Comparison of ENCODE assay signal across 10 cellular contexts in genomic region chr10:21427804-21428481, GRCh38.
DNase-seq lines count a peak whose midpoint lies in the region; ATAC-seq and TF ChIP-seq lines count a peak whose summit lies in the region.
"Had no signal": no experiment of that assay in that cellular context is flagged by ENCODE, and none has a peak within 500 bp of the region (broad histone marks: within the 10 kb centered on the region; RNA-seq: fewer than 3 reads in every experiment).

No MANE protein-coding gene starts in this region.

- H3K4me2 ChIP-seq in mesendoderm (ENCODE audit: low read length): no peak overlapping the region

- H2BK120ac ChIP-seq in mesendoderm (ENCODE audit: low read depth, low read length): no peak overlapping the region

- no peak overlapping the region for H2BK5ac ChIP-seq in mesendoderm (ENCODE audit: low read length)

- H3K4ac ChIP-seq in mesendoderm (ENCODE audit: low read depth, low read length): no peak overlapping the region

- no peaks in the 10 kb centered on the region for H3K27me3 ChIP-seq in RWPE2 (ENCODE audit: insufficient read depth, poor library complexity, severe bottlenecking)
- no peaks in the 10 kb centered on the region for H3K27me3 ChIP-seq in mesendoderm (ENCODE audit: insufficient read depth, low read length, poor library complexity)
- no peaks in the 10 kb centered on the region for H3K27me3 ChIP-seq in lower lobe of right lung (ENCODE audit: low read depth)

- H3K9me3 ChIP-seq in RWPE2 (ENCODE audit: severe bottlenecking) (no peaks in the 10 kb centered on the region), lower lobe of right lung (peaks cover 4% of the 10 kb centered on the region)

- H3K4me1 ChIP-seq in RWPE2 (ENCODE audit: insufficient read depth, poor library complexity, severe bottlenecking) (peaks cover 4% of the 10 kb centered on the region), mesendoderm (ENCODE audit: control insufficient read depth, low read depth, low read length) (no peaks in the 10 kb centered on the region), lower lobe of right lung (no peaks in the 10 kb centered on the region)

- H3K56ac ChIP-seq in mesendoderm (ENCODE audit: low read length): no peak overlapping the region

- H3K18ac ChIP-seq in mesendoderm (ENCODE audit: low read length): no peak overlapping the region

- ATAC-seq in GM18511 (IDR thresholded peaks at IDR 0.05; ENCODE audit: unreplicated experiment): peak; percentile 67
- peak; percentile 54; the same call in 2 of the 3 replicates for ATAC-seq in RWPE2 (ENCODE audit: low read depth)
- no peak for ATAC-seq in lower lobe of right lung
- no peak for ATAC-seq in HG02840 (IDR thresholded peaks at IDR 0.05; ENCODE audit: low FRiP score, unreplicated experiment)

- no peak overlapping the region for H4K5ac ChIP-seq in mesendoderm (ENCODE audit: low read length)

- H3K9ac ChIP-seq in mesendoderm (ENCODE audit: low read length): no peak overlapping the region

- no peaks in the 10 kb centered on the region for H3K79me1 ChIP-seq in mesendoderm (ENCODE audit: low read length)

- H2BK15ac ChIP-seq in mesendoderm (replicated peaks; ENCODE audit: low read depth): no peak overlapping the region

- DNase-seq in HFF-Myc (ENCODE audit: extremely low read depth, low read depth) (peak; percentile 61), RWPE2 (ENCODE audit: low spot score) (no peak), mesendoderm (peak; percentile 40), substantia nigra (lab: John Stamatoyannopoulos, UW) (no peak), lower lobe of right lung (no peak)
- DNase-seq: activated CD4-positive, CD25-positive, alpha-beta regulatory T cell; activated naive CD8-positive, alpha-beta T cell treated with anti-CD3 and anti-CD28 coated beads for 36 hours; NCI-H1048 had no signal

- no CpG with 5 or more reads among the region's 6 CpGs for WGBS in mesendoderm (ENCODE audit: extremely low coverage, insufficient coverage, low lambda C conversion rate)

- H3K79me2 ChIP-seq in mesendoderm (ENCODE audit: control insufficient read depth, insufficient read depth, low read length): no peaks in the 10 kb centered on the region

- intact Hi-C loops in lower lobe of right lung (cut with DNase I): no loop called here

- H4K8ac ChIP-seq in mesendoderm (ENCODE audit: low read depth, low read length): no peak overlapping the region

- no peak overlapping the region for H3K23ac ChIP-seq in mesendoderm (ENCODE audit: low read length)

- H2AK5ac ChIP-seq in mesendoderm (ENCODE audit: low read length): no peak overlapping the region

- no peak overlapping the region for H3K4me3 ChIP-seq in HFF-Myc (replicated peaks; ENCODE audit: low read depth, low read length)
- H3K4me3 ChIP-seq in RWPE2 (ENCODE audit: severe bottlenecking): no peak overlapping the region
- no peak overlapping the region for H3K4me3 ChIP-seq in mesendoderm (ENCODE audit: low read length)
- no peak overlapping the region for H3K4me3 ChIP-seq in lower lobe of right lung

- H3K36me3 ChIP-seq in RWPE2 (ENCODE audit: low read depth): no peaks in the 10 kb centered on the region
- H3K36me3 ChIP-seq in mesendoderm (ENCODE audit: control insufficient read depth, insufficient read depth, low read length): no peaks in the 10 kb centered on the region
- H3K36me3 ChIP-seq in lower lobe of right lung: no peaks in the 10 kb centered on the region

- H3K27ac ChIP-seq in RWPE2 (ENCODE audit: poor library complexity, severe bottlenecking): no peak overlapping the region
- no peak overlapping the region for H3K27ac ChIP-seq in mesendoderm (ENCODE audit: low read depth, low read length)
- H3K27ac ChIP-seq in substantia nigra (ENCODE audit: low read depth, low read length, poor library complexity, severe bottlenecking): no peak overlapping the region
- H3K27ac ChIP-seq in lower lobe of right lung: no peak overlapping the region

- TF ChIP-seq CTCF in HFF-Myc (IDR thresholded peaks at IDR 0.05; ENCODE audit: low read depth, low read length, missing control alignments) (no peak), RWPE2 (IDR thresholded peaks at IDR 0.05; ENCODE audit: poor library complexity, severe bottlenecking) (no peak), lower lobe of right lung (IDR thresholded peaks at IDR 0.05) (no peak)

Comparison
In these comparisons a context has a peak if more than half of its experiments do, and no peak if none do; other contexts are left out.
1. ATAC-seq: peak in GM18511 (single experiment) and RWPE2 (single experiment); none in lower lobe of right lung (0 of 2) and HG02840 (single experiment).
2. DNase-seq: peak in HFF-Myc (single experiment) and mesendoderm (single experiment); none in RWPE2 (single experiment), substantia nigra (0 of 49) and lower lobe of right lung (single experiment).